In genomic region chr10:132289439-132289838, GRCh38 we compare ENCODE assay signal across 11 cellular contexts.
"Had no signal": no experiment of that assay in that cellular context is flagged by ENCODE, and none has a peak within 500 bp of the region (broad histone marks: within the 10 kb centered on the region; RNA-seq: fewer than 3 reads in every experiment).

No MANE protein-coding gene starts in this region.

- H3K36me3 ChIP-seq: HAP-1 had no signal

- H3K4me1 ChIP-seq: HAP-1 had no signal

- H3K4me3 Mint-ChIP-seq: GM23338, H9, HFFc6 had no signal

- H3K27ac Mint-ChIP-seq: GM23338, H9, HFFc6 had no signal

- H3K9me3 Mint-ChIP-seq: GM23338 had no signal

- H3K27ac ChIP-seq: GM23248 had no signal

- FAIRE-seq: H1, H54 had no signal

- ATAC-seq: GM23338, HCT116 had no signal

- H3K9me3 ChIP-seq: HAP-1 had no signal

- DNase-seq: GM23248, GOT3, H7, H9, HCEC 1CT, HFFc6 had no signal

- H3K4me3 ChIP-seq: GM23248, GM23338, HAP-1 had no signal

- H3K4me2 ChIP-seq: GM23338 had no signal

- H2AFZ ChIP-seq: GM23248, GM23338 had no signal

- H3K9ac ChIP-seq: GM23248 had no signal
